Comparison of ENCODE assay signal across 19 cellular contexts in genomic region chr4:129167640-129168260, GRCh38.
DNase-seq lines count a peak whose midpoint lies in the region; ATAC-seq and TF ChIP-seq lines count a peak whose summit lies in the region.
"Had no signal": no experiment of that assay in that cellular context is flagged by ENCODE, and none has a peak within 500 bp of the region (broad histone marks: within the 10 kb centered on the region; RNA-seq: fewer than 3 reads in every experiment).

No MANE protein-coding gene starts in this region.

- WGBS in spleen, 5 donors = 47 to 55% (median 52%) methylated on average over 13 of the region's 13 CpGs

- no TSS peak for BruUV-seq in OCI-LY7 (replicated peaks; lab: Mats Ljungman, UMichigan)

- H3K9me3 Mint-ChIP-seq in WTC11 (no peaks in the 10 kb centered on the region), nephron (no peaks in the 10 kb centered on the region)
- H3K9me3 Mint-ChIP-seq: brain had no signal

- POLR2A ChIA-PET in WTC11 (lab: Charles Lee) = interaction anchor here (0.7 to 1.0 kb wide), 2 partner anchors 9 to 29 kb away, joined by 3 to 4 read pairs; no protein-coding TSS in a partner anchor
- POLR2A ChIA-PET in OCI-LY7 (lab: Charles Lee) = no interaction called here

- no peak overlapping the region for H3K27ac Mint-ChIP-seq in WTC11
- H3K27ac Mint-ChIP-seq in nephron = no peak overlapping the region
- H3K27ac Mint-ChIP-seq: brain had no signal

- TF ChIP-seq CTCF in BE2C (IDR thresholded peaks at IDR 0.05; ENCODE audit: low read depth, low read length) (peak; percentile 15; the same call in 1 of the 2 replicates), WTC11 (IDR thresholded peaks at IDR 0.05) (no peak), foreskin keratinocyte (conservative IDR thresholded peaks at IDR 0.05) (peak; percentile 15), nephron (IDR thresholded peaks at IDR 0.05; ENCODE audit: unreplicated experiment in 3 of 3) (peak in 2 of 3 experiments; percentile 23 to 34), spleen (IDR thresholded peaks at IDR 0.05 in 8 of 11, conservative IDR thresholded peaks at IDR 0.05 in 3 of 11) (no peak), OCI-LY7 (conservative IDR thresholded peaks at IDR 0.05; ENCODE audit: low read length) (no peak)

- no peak overlapping the region for H3K4me3 ChIP-seq in BE2C (ENCODE audit: low read depth, low read length)
- H3K4me3 ChIP-seq in spleen = no peak overlapping the region
- no peak overlapping the region for H3K4me3 ChIP-seq in OCI-LY7 (ENCODE audit: low read depth, low read length, poor library complexity, severe bottlenecking)
- H3K4me3 ChIP-seq: gastrocnemius medialis, PC-9, testis had no signal

- no peak for DNase-seq in BE2C
- DNase-seq in WTC11 (ENCODE audit: low spot score) = peak; percentile 43
- peak in 1 of 2 donors; percentile 5 for DNase-seq in foreskin keratinocyte
- no peak for DNase-seq in spleen
- DNase-seq in 8988T = no peak
- no peak for DNase-seq in NCI-H1930 (lab: John Stamatoyannopoulos, UW)
- no peak for DNase-seq in OCI-LY7 (ENCODE audit: low spot score)
- DNase-seq: activated gamma-delta T cell treated with Interleukin-2 at 50 U/mL for 16 hours; effector memory CD4-positive, alpha-beta T cell; gastrocnemius medialis; Kasumi-1; left colon; NCI-H146; PC-9; stimulated activated CD4-positive, alpha-beta T cell treated with anti-CD3 and anti-CD28 coated beads, Interleukin-2, amount 100 ng/mL, for 24 hours; SW 1271; testis had no signal

- no peaks in the 10 kb centered on the region for H3K27me3 Mint-ChIP-seq in WTC11 (ENCODE audit: low read depth)
- H3K27me3 Mint-ChIP-seq in nephron (ENCODE audit: low read depth) = peaks cover 3% of the 10 kb centered on the region
- H3K27me3 Mint-ChIP-seq: brain had no signal

- peak overlapping the region; percentile 18 for H3K4me3 Mint-ChIP-seq in WTC11
- no peak overlapping the region for H3K4me3 Mint-ChIP-seq in nephron
- H3K4me3 Mint-ChIP-seq: brain had no signal

- no peak overlapping the region for H3K27ac ChIP-seq in foreskin keratinocyte
- no peak overlapping the region for H3K27ac ChIP-seq in spleen
- H3K27ac ChIP-seq in OCI-LY7 (ENCODE audit: low read depth, low read length, poor library complexity, severe bottlenecking) = no peak overlapping the region
- H3K27ac ChIP-seq: gastrocnemius medialis, PC-9, testis had no signal

- no peaks in the 10 kb centered on the region for H3K36me3 Mint-ChIP-seq in WTC11
- no peaks in the 10 kb centered on the region for H3K36me3 Mint-ChIP-seq in nephron (ENCODE audit: low read depth)
- H3K36me3 Mint-ChIP-seq: brain had no signal

- H3K4me2 ChIP-seq in OCI-LY7 (ENCODE audit: low read length) = no peak overlapping the region
- H3K4me2 ChIP-seq: PC-9 had no signal

- H3K9me3 ChIP-seq in BE2C (no peaks in the 10 kb centered on the region), spleen (no peaks in the 10 kb centered on the region), OCI-LY7 (ENCODE audit: low read length) (no peaks in the 10 kb centered on the region)
- H3K9me3 ChIP-seq: gastrocnemius medialis, testis had no signal

- CTCF ChIA-PET in WTC11 (lab: Charles Lee) = interaction anchor here (0.5 to 1.5 kb wide), 10 partner anchors 9 to 81 kb away, joined by 3 to 11 read pairs (median 4); no protein-coding TSS in a partner anchor
- CTCF ChIA-PET in OCI-LY7 (lab: Charles Lee; ENCODE audit: unreplicated experiment) = no interaction called here

- TF ChIP-seq POLR2A in spleen (IDR thresholded peaks at IDR 0.05) = no peak

- ATAC-seq in WTC11 = peak; percentile 99
- ATAC-seq in foreskin keratinocyte = peak; percentile 21
- ATAC-seq: gastrocnemius medialis, left colon had no signal

- no peak overlapping the region for H2AFZ ChIP-seq in OCI-LY7 (ENCODE audit: low read length)
- H2AFZ ChIP-seq: PC-9 had no signal

- no peaks in the 10 kb centered on the region for H3K79me2 ChIP-seq in OCI-LY7 (ENCODE audit: insufficient read depth, low read depth, low read length)

- H3K4me1 Mint-ChIP-seq in WTC11 (peaks cover 13% of the 10 kb centered on the region; the same call in 1 of the 2 replicates), nephron (peaks cover 6% of the 10 kb centered on the region)

- H3K36me3 ChIP-seq in BE2C = no peaks in the 10 kb centered on the region
- no peaks in the 10 kb centered on the region for H3K36me3 ChIP-seq in spleen
- no peaks in the 10 kb centered on the region for H3K36me3 ChIP-seq in OCI-LY7 (ENCODE audit: insufficient read depth, low read length)
- H3K36me3 ChIP-seq: gastrocnemius medialis had no signal

- intact Hi-C loops in spleen (cut with DNase I; ENCODE audit: low total_unique reads) (no loop called here), OCI-LY7 (cut with micrococcal nuclease; ENCODE audit: unreplicated experiment) (no loop called here)

- H3K9me2 ChIP-seq in OCI-LY7 (ENCODE audit: insufficient read depth, low read length) = no peaks in the 10 kb centered on the region

- H3K27me3 ChIP-seq in BE2C (no peaks in the 10 kb centered on the region), foreskin keratinocyte (peaks cover 21% of the 10 kb centered on the region), spleen (replicated peaks in 1 of 7) (peaks cover 0 to 26% (median 0%) of the 10 kb centered on the region in 7 donors)
- H3K27me3 ChIP-seq: gastrocnemius medialis, testis had no signal

- no peaks in the 10 kb centered on the region for H4K20me1 ChIP-seq in OCI-LY7 (ENCODE audit: insufficient read depth, low read length)

- H3K4me1 ChIP-seq in BE2C (no peaks in the 10 kb centered on the region), foreskin keratinocyte (no peaks in the 10 kb centered on the region), spleen (no peaks in the 10 kb centered on the region), OCI-LY7 (ENCODE audit: insufficient read depth, low read length, poor library complexity, severe bottlenecking) (no peaks in the 10 kb centered on the region)
- H3K4me1 ChIP-seq: gastrocnemius medialis, testis had no signal

TF ChIP-seq in WTC11, 78 proteins besides CTCF, POLR2A, EP300 and RAD21:
- TF ChIP-seq USF1 (CRISPR knock-in tag; IDR thresholded peaks at IDR 0.05) (no peak), MAX (CRISPR knock-in tag; IDR thresholded peaks at IDR 0.05) (0 out of 2 replicates have a peak, but pooled peaks have one; percentile 38)

Comparison
In these comparisons a context has a peak if more than half of its experiments do, and no peak if none do; other contexts are left out.
1. CTCF ChIP-seq: peak in BE2C (single experiment), foreskin keratinocyte (single experiment) and nephron (2 of 3); none in WTC11 (single experiment), spleen (0 of 11) and OCI-LY7 (single experiment).